In the genomic region with DNA sequence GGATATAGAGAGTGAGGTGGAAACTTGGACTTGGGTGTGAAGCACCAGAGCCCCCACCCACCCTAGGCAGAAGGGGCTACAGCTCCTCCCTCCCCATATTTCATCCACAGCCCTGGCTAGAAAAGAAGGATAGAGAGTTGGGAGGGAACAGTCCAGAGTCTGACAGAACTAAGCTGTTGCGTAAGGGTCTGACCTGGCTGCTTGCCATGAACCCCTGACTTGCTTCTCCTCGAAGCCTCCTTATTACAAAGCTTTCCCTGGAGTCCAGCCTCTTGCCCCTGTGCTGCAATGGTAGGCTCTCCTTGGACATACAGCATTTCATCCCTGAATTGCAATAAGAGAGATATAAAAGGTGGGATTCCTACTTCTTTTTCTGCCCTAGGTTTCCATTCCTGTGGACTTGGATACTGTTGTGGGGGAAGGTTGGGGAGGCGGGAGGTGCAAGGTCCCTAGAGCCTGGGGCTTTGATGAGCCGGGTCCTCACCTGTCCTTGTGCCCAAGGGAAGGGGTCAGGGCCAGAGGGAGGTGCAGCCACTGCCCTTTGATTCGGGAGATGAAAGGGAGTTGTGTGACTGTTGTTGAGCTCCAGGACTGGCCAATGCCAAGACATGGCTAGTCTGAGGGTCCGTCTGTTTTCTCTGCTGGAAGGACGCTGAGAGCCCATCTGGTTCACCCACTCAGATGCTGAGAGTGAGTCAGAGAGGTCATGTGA, we compare ENCODE assay signal across 2 cellular contexts.
TF ChIP-seq lines count a peak whose summit lies in the region.

No MANE protein-coding gene starts in this region.

TF ChIP-seq in SK-N-SH, 30 proteins besides CTCF, POLR2A, EP300 and RAD21 (continued from another document):
- TF ChIP-seq FOSL2 (IDR thresholded peaks at IDR 0.05; ENCODE audit: borderline replicate concordance, low read depth) (peak; percentile 12; the same call in 1 of the 2 replicates), NFIC (IDR thresholded peaks at IDR 0.05; ENCODE audit: borderline replicate concordance) (no peak), TEAD4 (IDR thresholded peaks at IDR 0.05; ENCODE audit: borderline replicate concordance, insufficient read depth) (no peak)
- TF ChIP-seq, protein P1, sequence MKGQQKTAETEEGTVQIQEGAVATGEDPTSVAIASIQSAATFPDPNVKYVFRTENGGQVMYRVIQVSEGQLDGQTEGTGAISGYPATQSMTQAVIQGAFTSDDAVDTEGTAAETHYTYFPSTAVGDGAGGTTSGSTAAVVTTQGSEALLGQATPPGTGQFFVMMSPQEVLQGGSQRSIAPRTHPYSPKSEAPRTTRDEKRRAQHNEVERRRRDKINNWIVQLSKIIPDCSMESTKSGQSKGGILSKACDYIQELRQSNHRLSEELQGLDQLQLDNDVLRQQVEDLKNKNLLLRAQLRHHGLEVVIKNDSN (IDR thresholded peaks at IDR 0.05; ENCODE audit: borderline replicate concordance, low read depth): peak; percentile 85

TF ChIP-seq in SK-N-SH treated with all-trans-retinoic acid at 6 μM for 48 hours, 23 proteins besides CTCF, POLR2A, EP300 and RAD21 (continued from another document):
- TF ChIP-seq, protein P2, sequence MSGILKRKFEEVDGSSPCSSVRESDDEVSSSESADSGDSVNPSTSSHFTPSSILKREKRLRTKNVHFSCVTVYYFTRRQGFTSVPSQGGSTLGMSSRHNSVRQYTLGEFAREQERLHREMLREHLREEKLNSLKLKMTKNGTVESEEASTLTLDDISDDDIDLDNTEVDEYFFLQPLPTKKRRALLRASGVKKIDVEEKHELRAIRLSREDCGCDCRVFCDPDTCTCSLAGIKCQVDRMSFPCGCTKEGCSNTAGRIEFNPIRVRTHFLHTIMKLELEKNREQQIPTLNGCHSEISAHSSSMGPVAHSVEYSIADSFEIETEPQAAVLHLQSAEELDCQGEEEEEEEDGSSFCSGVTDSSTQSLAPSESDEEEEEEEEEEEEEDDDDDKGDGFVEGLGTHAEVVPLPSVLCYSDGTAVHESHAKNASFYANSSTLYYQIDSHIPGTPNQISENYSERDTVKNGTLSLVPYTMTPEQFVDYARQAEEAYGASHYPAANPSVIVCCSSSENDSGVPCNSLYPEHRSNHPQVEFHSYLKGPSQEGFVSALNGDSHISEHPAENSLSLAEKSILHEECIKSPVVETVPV (CRISPR knock-in tag; IDR thresholded peaks at IDR 0.05): no peak
- TF ChIP-seq BACH2 (CRISPR knock-in tag; IDR thresholded peaks at IDR 0.05; ENCODE audit: borderline replicate concordance) (no peak), ZNF70 (CRISPR knock-in tag; IDR thresholded peaks at IDR 0.05) (no peak), ZNF8 (CRISPR knock-in tag; IDR thresholded peaks at IDR 0.05) (no peak), ZC3H10 (CRISPR knock-in tag; IDR thresholded peaks at IDR 0.05) (no peak), ZNF565 (CRISPR knock-in tag; conservative IDR thresholded peaks at IDR 0.05; ENCODE audit: low read depth) (no peak), ISL1 (CRISPR knock-in tag; IDR thresholded peaks at IDR 0.05) (no peak), ZFP3 (CRISPR knock-in tag; IDR thresholded peaks at IDR 0.05) (no peak), ZFP30 (CRISPR knock-in tag; IDR thresholded peaks at IDR 0.05) (no peak), RARB (CRISPR knock-in tag; IDR thresholded peaks at IDR 0.05) (no peak), TOX (CRISPR knock-in tag; IDR thresholded peaks at IDR 0.05; ENCODE audit: borderline replicate concordance) (no peak)
- TF ChIP-seq, protein P3, sequence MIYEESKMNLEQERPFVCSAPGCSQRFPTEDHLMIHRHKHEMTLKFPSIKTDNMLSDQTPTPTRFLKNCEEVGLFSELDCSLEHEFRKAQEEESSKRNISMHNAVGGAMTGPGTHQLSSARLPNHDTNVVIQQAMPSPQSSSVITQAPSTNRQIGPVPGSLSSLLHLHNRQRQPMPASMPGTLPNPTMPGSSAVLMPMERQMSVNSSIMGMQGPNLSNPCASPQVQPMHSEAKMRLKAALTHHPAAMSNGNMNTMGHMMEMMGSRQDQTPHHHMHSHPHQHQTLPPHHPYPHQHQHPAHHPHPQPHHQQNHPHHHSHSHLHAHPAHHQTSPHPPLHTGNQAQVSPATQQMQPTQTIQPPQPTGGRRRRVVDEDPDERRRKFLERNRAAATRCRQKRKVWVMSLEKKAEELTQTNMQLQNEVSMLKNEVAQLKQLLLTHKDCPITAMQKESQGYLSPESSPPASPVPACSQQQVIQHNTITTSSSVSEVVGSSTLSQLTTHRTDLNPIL (CRISPR knock-in tag; IDR thresholded peaks at IDR 0.05; ENCODE audit: low read depth): no peak
- TF ChIP-seq, protein P4, sequence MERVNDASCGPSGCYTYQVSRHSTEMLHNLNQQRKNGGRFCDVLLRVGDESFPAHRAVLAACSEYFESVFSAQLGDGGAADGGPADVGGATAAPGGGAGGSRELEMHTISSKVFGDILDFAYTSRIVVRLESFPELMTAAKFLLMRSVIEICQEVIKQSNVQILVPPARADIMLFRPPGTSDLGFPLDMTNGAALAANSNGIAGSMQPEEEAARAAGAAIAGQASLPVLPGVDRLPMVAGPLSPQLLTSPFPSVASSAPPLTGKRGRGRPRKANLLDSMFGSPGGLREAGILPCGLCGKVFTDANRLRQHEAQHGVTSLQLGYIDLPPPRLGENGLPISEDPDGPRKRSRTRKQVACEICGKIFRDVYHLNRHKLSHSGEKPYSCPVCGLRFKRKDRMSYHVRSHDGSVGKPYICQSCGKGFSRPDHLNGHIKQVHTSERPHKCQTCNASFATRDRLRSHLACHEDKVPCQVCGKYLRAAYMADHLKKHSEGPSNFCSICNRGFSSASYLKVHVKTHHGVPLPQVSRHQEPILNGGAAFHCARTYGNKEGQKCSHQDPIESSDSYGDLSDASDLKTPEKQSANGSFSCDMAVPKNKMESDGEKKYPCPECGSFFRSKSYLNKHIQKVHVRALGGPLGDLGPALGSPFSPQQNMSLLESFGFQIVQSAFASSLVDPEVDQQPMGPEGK (CRISPR knock-in tag; IDR thresholded peaks at IDR 0.05; ENCODE audit: borderline replicate concordance): no peak
- TF ChIP-seq, protein P5, sequence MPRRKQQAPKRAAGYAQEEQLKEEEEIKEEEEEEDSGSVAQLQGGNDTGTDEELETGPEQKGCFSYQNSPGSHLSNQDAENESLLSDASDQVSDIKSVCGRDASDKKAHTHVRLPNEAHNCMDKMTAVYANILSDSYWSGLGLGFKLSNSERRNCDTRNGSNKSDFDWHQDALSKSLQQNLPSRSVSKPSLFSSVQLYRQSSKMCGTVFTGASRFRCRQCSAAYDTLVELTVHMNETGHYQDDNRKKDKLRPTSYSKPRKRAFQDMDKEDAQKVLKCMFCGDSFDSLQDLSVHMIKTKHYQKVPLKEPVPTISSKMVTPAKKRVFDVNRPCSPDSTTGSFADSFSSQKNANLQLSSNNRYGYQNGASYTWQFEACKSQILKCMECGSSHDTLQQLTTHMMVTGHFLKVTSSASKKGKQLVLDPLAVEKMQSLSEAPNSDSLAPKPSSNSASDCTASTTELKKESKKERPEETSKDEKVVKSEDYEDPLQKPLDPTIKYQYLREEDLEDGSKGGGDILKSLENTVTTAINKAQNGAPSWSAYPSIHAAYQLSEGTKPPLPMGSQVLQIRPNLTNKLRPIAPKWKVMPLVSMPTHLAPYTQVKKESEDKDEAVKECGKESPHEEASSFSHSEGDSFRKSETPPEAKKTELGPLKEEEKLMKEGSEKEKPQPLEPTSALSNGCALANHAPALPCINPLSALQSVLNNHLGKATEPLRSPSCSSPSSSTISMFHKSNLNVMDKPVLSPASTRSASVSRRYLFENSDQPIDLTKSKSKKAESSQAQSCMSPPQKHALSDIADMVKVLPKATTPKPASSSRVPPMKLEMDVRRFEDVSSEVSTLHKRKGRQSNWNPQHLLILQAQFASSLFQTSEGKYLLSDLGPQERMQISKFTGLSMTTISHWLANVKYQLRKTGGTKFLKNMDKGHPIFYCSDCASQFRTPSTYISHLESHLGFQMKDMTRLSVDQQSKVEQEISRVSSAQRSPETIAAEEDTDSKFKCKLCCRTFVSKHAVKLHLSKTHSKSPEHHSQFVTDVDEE (CRISPR knock-in tag; IDR thresholded peaks at IDR 0.05): no peak
